Comparison of ENCODE assay signal across 14 cellular contexts in genomic region chr5:57199866-57200265, GRCh38. TPM values are rescaled to one million over a fixed set of nuclear protein-coding genes. Genes with fewer than 3 reads are reported as not detected.
DNase-seq lines count a peak whose midpoint lies in the region; ATAC-seq, FAIRE-seq and TF ChIP-seq lines count a peak whose summit lies in the region.
"Had no signal": no experiment of that assay in that cellular context is flagged by ENCODE, and none has a peak within 500 bp of the region (broad histone marks: within the 10 kb centered on the region; RNA-seq: fewer than 3 reads in every experiment).

No MANE protein-coding gene starts in this region.

- H3K9me3 Mint-ChIP-seq in T-helper 2 cell treated with Interferon-gamma antibody and Interleukin-4, amounts not matched to agents 5 μg/mL and 100 μg/mL, for 36 hours, result no peaks in the 10 kb centered on the region
- H3K9me3 Mint-ChIP-seq: stimulated activated memory B cell treated with anti-CD40 and anti-IgM and Interleukin-4, amounts not matched to agents 10 μg/mL and 1 μg/mL and 100 μg/mL, for 72 hours had no signal

- TF ChIP-seq CTCF in right atrium auricular region (IDR thresholded peaks at IDR 0.05), result no peak
- TF ChIP-seq CTCF in upper lobe of right lung (IDR thresholded peaks at IDR 0.05), result no peak
- no peak for TF ChIP-seq CTCF in D721Med (IDR thresholded peaks at IDR 0.05; ENCODE audit: insufficient read depth, missing control alignments)

- no peak overlapping the region for H3K27ac ChIP-seq in right atrium auricular region
- peak overlapping the region; percentile 43 for H3K27ac ChIP-seq in epithelial cell of prostate
- no peak overlapping the region for H3K27ac ChIP-seq in upper lobe of right lung
- H3K27ac ChIP-seq: cardiac muscle cell, psoas muscle had no signal

- DNase-seq in Right ventricle myocardium superior, result no peak
- DNase-seq in right atrium auricular region (ENCODE audit: low spot score), result no peak
- DNase-seq in T-helper 2 cell treated with Interferon-gamma antibody and Interleukin-4, amounts not matched to agents 5 μg/mL and 100 μg/mL, for 36 hours (ENCODE audit: low spot score), result no peak
- DNase-seq in epithelial cell of prostate (ENCODE audit: low read depth, low spot score), result no peak
- DNase-seq in upper lobe of right lung, result peak; percentile 70
- no peak for DNase-seq in SHP77 (lab: John Stamatoyannopoulos, UW)
- no peak for DNase-seq in D721Med (ENCODE audit: insufficient read length, low spot score)
- DNase-seq: NCI-H2107, PC-3, psoas muscle had no signal

- H3K27me3 ChIP-seq in right atrium auricular region (no peaks in the 10 kb centered on the region), upper lobe of right lung (no peaks in the 10 kb centered on the region)
- H3K27me3 ChIP-seq: cardiac muscle cell had no signal

- peaks cover 39% of the 10 kb centered on the region for H3K4me1 Mint-ChIP-seq in T-helper 2 cell treated with Interferon-gamma antibody and Interleukin-4, amounts not matched to agents 5 μg/mL and 100 μg/mL, for 36 hours (ENCODE audit: low read depth)

- H3K27me3 Mint-ChIP-seq in T-helper 2 cell treated with Interferon-gamma antibody and Interleukin-4, amounts not matched to agents 5 μg/mL and 100 μg/mL, for 36 hours (ENCODE audit: low read depth), result no peaks in the 10 kb centered on the region
- H3K27me3 Mint-ChIP-seq: stimulated activated memory B cell treated with anti-CD40 and anti-IgM and Interleukin-4, amounts not matched to agents 10 μg/mL and 1 μg/mL and 100 μg/mL, for 72 hours had no signal

- H3K4me1 ChIP-seq in right atrium auricular region (peaks cover 0 to 39% of the 10 kb centered on the region in 2 donors), upper lobe of right lung (peaks cover 26% of the 10 kb centered on the region)

- ATAC-seq in Right ventricle myocardium superior (ENCODE audit: poor library complexity) (peak; percentile 24), upper lobe of right lung (peak; percentile 77), HG02623 (IDR thresholded peaks at IDR 0.05; ENCODE audit: unreplicated experiment) (no peak)
- ATAC-seq: stimulated activated memory B cell treated with anti-CD40 and anti-IgM and Interleukin-4, amounts not matched to agents 10 μg/mL and 1 μg/mL and 100 μg/mL, for 72 hours had no signal

- no peak for FAIRE-seq in D721Med (lab: Jason Lieb, UNC)
- FAIRE-seq: G401.6 had no signal

- H3K9me3 ChIP-seq in right atrium auricular region (no peaks in the 10 kb centered on the region), upper lobe of right lung (no peaks in the 10 kb centered on the region)
- H3K9me3 ChIP-seq: psoas muscle had no signal

- H3K36me3 ChIP-seq in right atrium auricular region (no peaks in the 10 kb centered on the region), upper lobe of right lung (peaks cover 16% of the 10 kb centered on the region)

- H3K4me3 ChIP-seq in right atrium auricular region (no peak overlapping the region), upper lobe of right lung (no peak overlapping the region)
- H3K4me3 ChIP-seq: cardiac muscle cell, psoas muscle had no signal

- intact Hi-C loops in Right ventricle myocardium superior (cut with DNase I), result no loop called here
- intact Hi-C loops in upper lobe of right lung (cut with DNase I), result no loop called here

- peaks cover 32% of the 10 kb centered on the region for H3K36me3 Mint-ChIP-seq in T-helper 2 cell treated with Interferon-gamma antibody and Interleukin-4, amounts not matched to agents 5 μg/mL and 100 μg/mL, for 36 hours (ENCODE audit: low read depth)

- H3K27ac Mint-ChIP-seq in T-helper 2 cell treated with Interferon-gamma antibody and Interleukin-4, amounts not matched to agents 5 μg/mL and 100 μg/mL, for 36 hours, result peak overlapping the region; percentile 67
- H3K27ac Mint-ChIP-seq: stimulated activated memory B cell treated with anti-CD40 and anti-IgM and Interleukin-4, amounts not matched to agents 10 μg/mL and 1 μg/mL and 100 μg/mL, for 72 hours had no signal

- H3K4me3 Mint-ChIP-seq in T-helper 2 cell treated with Interferon-gamma antibody and Interleukin-4, amounts not matched to agents 5 μg/mL and 100 μg/mL, for 36 hours, result peak overlapping the region; percentile 55
- H3K4me3 Mint-ChIP-seq: stimulated activated memory B cell treated with anti-CD40 and anti-IgM and Interleukin-4, amounts not matched to agents 10 μg/mL and 1 μg/mL and 100 μg/mL, for 72 hours had no signal

RNA-seq across cellular contexts. Expression of gene GPBP1, which starts 26.0 kb away (rescaled TPM):
- total RNA-seq in Right ventricle myocardium superior (54.0 TPM), right atrium auricular region (10 to 100 TPM; 41.9 to 48.1 TPM), upper lobe of right lung (63.0 TPM)
